ENCODE assay signal across 8 cellular contexts in genomic region chr18:55384551-55385275, GRCh38.
DNase-seq lines count a peak whose midpoint lies in the region; ATAC-seq, FAIRE-seq and TF ChIP-seq lines count a peak whose summit lies in the region.

No MANE protein-coding gene starts in this region.

- TF ChIP-seq POLR2A in GM18505 (IDR thresholded peaks at IDR 0.05; ENCODE audit: borderline replicate concordance, extremely low read depth, insufficient read depth, insufficient read length), result no peak

- DNase-seq in AML-193 (lab: John Stamatoyannopoulos, UW) (peak; percentile 42 to 55), GM18507 (ENCODE audit: extremely low spot score, insufficient read length, low read depth) (no peak), epithelial cell of esophagus (ENCODE audit: low read depth) (peak; percentile 57), smooth muscle cell (lab: John Stamatoyannopoulos, UW; ENCODE audit: unreplicated experiment) (no peak), mesenteric fat pad (ENCODE audit: low spot score) (no peak)

- H3K9me3 ChIP-seq in OCI-LY1 (ENCODE audit: low read length) (peaks cover 6% of the 10 kb centered on the region), smooth muscle cell (replicated peaks; ENCODE audit: low read depth) (no peaks in the 10 kb centered on the region)

- H3F3A ChIP-seq in OCI-LY1 (ENCODE audit: insufficient read depth, low read length) (no peaks in the 10 kb centered on the region), smooth muscle cell (ENCODE audit: low read depth) (peaks cover 17% of the 10 kb centered on the region)

- peak; percentile 58 for FAIRE-seq in GM18507 (lab: Jason Lieb, UNC)

- H3K36me3 ChIP-seq in OCI-LY1 (ENCODE audit: insufficient read depth, low read length) (peaks cover 61% of the 10 kb centered on the region), smooth muscle cell (ENCODE audit: low read depth) (no peaks in the 10 kb centered on the region)

- 58% methylated on average over 3 of the region's 4 CpGs for WGBS in smooth muscle cell (ENCODE audit: low lambda C conversion rate)

- H3K27ac ChIP-seq in OCI-LY1 (ENCODE audit: low read depth, low read length, poor library complexity, severe bottlenecking) (peak overlapping the region; percentile 57), smooth muscle cell (ENCODE audit: low read depth) (no peak overlapping the region)

- H3K9ac ChIP-seq in OCI-LY1 (ENCODE audit: low read length) (no peak overlapping the region), smooth muscle cell (ENCODE audit: low read depth) (no peak overlapping the region)

- no peak for ATAC-seq in GM18505 (IDR thresholded peaks at IDR 0.05; ENCODE audit: unreplicated experiment)
- no peak for ATAC-seq in esophagus mucosa

- peaks cover 39% of the 10 kb centered on the region for H3K4me1 ChIP-seq in OCI-LY1 (ENCODE audit: insufficient read depth, low read length, severe bottlenecking)
- peaks cover 11% of the 10 kb centered on the region for H3K4me1 ChIP-seq in smooth muscle cell (ENCODE audit: low read depth)

- H3K27me3 ChIP-seq in OCI-LY1 (ENCODE audit: insufficient read depth, low read length) (no peaks in the 10 kb centered on the region), smooth muscle cell (ENCODE audit: low read depth) (no peaks in the 10 kb centered on the region)

- no peaks in the 10 kb centered on the region for H4K20me1 ChIP-seq in OCI-LY1 (ENCODE audit: insufficient read depth, low read length)
- H4K20me1 ChIP-seq in smooth muscle cell (ENCODE audit: low read depth), result peaks cover 93% of the 10 kb centered on the region

- TF ChIP-seq CTCF in OCI-LY1 (IDR thresholded peaks at IDR 0.05; ENCODE audit: low read length) (peak; percentile 81), epithelial cell of esophagus (IDR thresholded peaks at IDR 0.05; ENCODE audit: insufficient read depth, low read depth, low read length, missing control alignments) (peak; percentile 69), smooth muscle cell (IDR thresholded peaks at IDR 0.05; ENCODE audit: borderline replicate concordance, insufficient read depth, poor library complexity, severe bottlenecking) (peak; percentile 72)

- H3K4me3 ChIP-seq in OCI-LY1 (ENCODE audit: low read depth, low read length, poor library complexity, severe bottlenecking) (no peak overlapping the region), epithelial cell of esophagus (ENCODE audit: low read length) (no peak overlapping the region), smooth muscle cell (no peak overlapping the region)

- H3K79me2 ChIP-seq in OCI-LY1 (ENCODE audit: insufficient read depth, low read length) (peaks cover 57% of the 10 kb centered on the region), smooth muscle cell (ENCODE audit: low read depth) (peaks cover 94% of the 10 kb centered on the region)

- no peaks in the 10 kb centered on the region for H3K9me2 ChIP-seq in OCI-LY1 (ENCODE audit: low read depth, low read length)

- no peak overlapping the region for H2AFZ ChIP-seq in OCI-LY1 (ENCODE audit: low read length)
- no peak overlapping the region for H2AFZ ChIP-seq in smooth muscle cell (ENCODE audit: low read depth)

- no peak overlapping the region for H3K4me2 ChIP-seq in OCI-LY1 (ENCODE audit: low read length)
- H3K4me2 ChIP-seq in smooth muscle cell, result no peak overlapping the region

Comparison
In these comparisons a context has a peak if more than half of its experiments do, and no peak if none do; other contexts are left out.
1. DNase-seq: peak in AML-193 (2 of 2) and epithelial cell of esophagus (single experiment); none in GM18507 (single experiment), smooth muscle cell (single experiment) and mesenteric fat pad (single experiment).
2. Peak in every context shown above with its lines, with median percentiles within 50 percentile points of each other: CTCF ChIP-seq.